ENCODE assay signal across 22 cellular contexts in the genomic region with DNA sequence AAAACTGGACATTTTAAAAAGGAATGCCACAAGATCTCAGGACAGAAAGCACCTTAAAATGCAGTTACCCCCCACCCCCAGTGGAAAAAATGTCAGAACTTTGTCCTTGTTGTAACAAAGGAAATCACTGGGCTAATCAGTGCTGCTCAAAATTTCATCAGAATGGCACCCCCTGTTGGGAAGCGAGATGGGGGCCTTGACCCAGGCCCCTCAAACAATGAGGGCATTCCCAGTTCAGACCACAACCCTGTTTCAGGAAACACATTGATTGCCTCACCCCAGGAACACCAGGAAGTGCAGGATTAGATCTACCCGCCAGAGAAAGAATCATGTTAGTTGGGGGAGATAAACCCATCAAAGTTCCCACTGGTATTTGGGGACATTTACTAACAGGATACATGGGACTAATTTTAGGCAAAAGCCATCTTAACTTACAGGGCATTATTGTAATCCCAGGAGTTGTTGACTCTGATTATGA.
"Had no signal": no experiment of that assay in that cellular context is flagged by ENCODE, and none has a peak within 500 bp of the region (broad histone marks: within the 10 kb centered on the region; RNA-seq: fewer than 3 reads in every experiment).

No MANE protein-coding gene starts in this region.

- H3K27ac Mint-ChIP-seq: activated B cell treated with CpG ODN at 0.5 μM for 24 hours; activated CD4-positive, alpha-beta T cell treated with anti-CD3 and anti-CD28 coated beads, Interleukin-2, amount 10 ng/mL, durations not matched to agents 24 days and 14 days; activated CD8-positive, alpha-beta memory T cell treated with anti-CD3 and anti-CD28 coated beads, Interleukin-2, amount 10 ng/mL, durations not matched to agents 7 days and 5 days; activated naive CD4-positive, alpha-beta T cell treated with anti-CD3 and anti-CD28 coated beads for 36 hours; activated naive CD8-positive, alpha-beta T cell; activated T-cell treated with anti-CD3 and anti-CD28 coated beads, Interleukin-2, amount 50 U/mL, for 24 hours; brain; T-helper 17 cell had no signal

- DNase-seq: activated B cell treated with CpG ODN at 0.5 μM for 24 hours; activated CD4-positive, alpha-beta T cell treated with anti-CD3 and anti-CD28 coated beads for 1 hour; activated CD4-positive, alpha-beta T cell treated with anti-CD3 and anti-CD28 coated beads, Interleukin-2, amount 10 ng/mL, durations not matched to agents 24 days and 14 days; activated CD4-positive, alpha-beta T cell treated with anti-CD3 and anti-CD28 coated beads, Interleukin-2, amount 50 U/mL, for 48 hours; activated CD8-positive, alpha-beta memory T cell treated with anti-CD3 and anti-CD28 coated beads, Interleukin-2, amount 10 ng/mL, durations not matched to agents 7 days and 5 days; activated gamma-delta T cell; activated naive CD4-positive, alpha-beta T cell treated with anti-CD3 and anti-CD28 coated beads for 36 hours; activated T-cell treated with anti-CD3 and anti-CD28 coated beads, Interleukin-2, amount 50 U/mL, for 24 hours; amygdala; NCI-H1092; NCI-H1417; NCI-H1930; NCI-H2171; NCI-H2227 treated with DMSO at 0.1 percent for 48 hours; PC-3; SHP77 treated with DMSO at 0.1 percent for 48 hours; T-helper 17 cell; T-helper 9 cell had no signal

- H3K4me3 Mint-ChIP-seq: activated B cell treated with CpG ODN at 0.5 μM for 24 hours; activated CD4-positive, alpha-beta T cell treated with anti-CD3 and anti-CD28 coated beads, Interleukin-2, amount 10 ng/mL, durations not matched to agents 24 days and 14 days; activated CD8-positive, alpha-beta memory T cell treated with anti-CD3 and anti-CD28 coated beads, Interleukin-2, amount 10 ng/mL, durations not matched to agents 7 days and 5 days; activated naive CD4-positive, alpha-beta T cell treated with anti-CD3 and anti-CD28 coated beads for 36 hours; activated naive CD8-positive, alpha-beta T cell; activated T-cell treated with anti-CD3 and anti-CD28 coated beads, Interleukin-2, amount 50 U/mL, for 24 hours; brain; central memory CD8-positive, alpha-beta T cell; T-helper 17 cell had no signal

- H3K27ac ChIP-seq: KMS-11 had no signal

- H3K9ac ChIP-seq: KMS-11 had no signal

- ATAC-seq: activated CD8-positive, alpha-beta memory T cell treated with anti-CD3 and anti-CD28 coated beads, Interleukin-2, amount 10 ng/mL, durations not matched to agents 7 days and 5 days; PC-3; T-helper 17 cell had no signal

- H3K9me3 Mint-ChIP-seq: activated CD4-positive, alpha-beta T cell treated with anti-CD3 and anti-CD28 coated beads, Interleukin-2, amount 10 ng/mL, durations not matched to agents 24 days and 14 days; central memory CD8-positive, alpha-beta T cell had no signal

- H3K4me1 Mint-ChIP-seq: activated B cell treated with CpG ODN at 0.5 μM for 24 hours; activated CD4-positive, alpha-beta T cell treated with anti-CD3 and anti-CD28 coated beads, Interleukin-2, amount 10 ng/mL, durations not matched to agents 24 days and 14 days; activated CD8-positive, alpha-beta memory T cell treated with anti-CD3 and anti-CD28 coated beads, Interleukin-2, amount 10 ng/mL, durations not matched to agents 7 days and 5 days; brain; central memory CD8-positive, alpha-beta T cell; T-helper 17 cell had no signal

- H3K27me3 Mint-ChIP-seq: activated B cell treated with CpG ODN at 0.5 μM for 24 hours; activated CD4-positive, alpha-beta T cell treated with anti-CD3 and anti-CD28 coated beads, Interleukin-2, amount 10 ng/mL, durations not matched to agents 24 days and 14 days; activated CD8-positive, alpha-beta memory T cell treated with anti-CD3 and anti-CD28 coated beads, Interleukin-2, amount 10 ng/mL, durations not matched to agents 7 days and 5 days; activated naive CD8-positive, alpha-beta T cell; brain; central memory CD8-positive, alpha-beta T cell; T-helper 17 cell had no signal
